Comparison of ENCODE assay signal across 8 cellular contexts in the genomic region with DNA sequence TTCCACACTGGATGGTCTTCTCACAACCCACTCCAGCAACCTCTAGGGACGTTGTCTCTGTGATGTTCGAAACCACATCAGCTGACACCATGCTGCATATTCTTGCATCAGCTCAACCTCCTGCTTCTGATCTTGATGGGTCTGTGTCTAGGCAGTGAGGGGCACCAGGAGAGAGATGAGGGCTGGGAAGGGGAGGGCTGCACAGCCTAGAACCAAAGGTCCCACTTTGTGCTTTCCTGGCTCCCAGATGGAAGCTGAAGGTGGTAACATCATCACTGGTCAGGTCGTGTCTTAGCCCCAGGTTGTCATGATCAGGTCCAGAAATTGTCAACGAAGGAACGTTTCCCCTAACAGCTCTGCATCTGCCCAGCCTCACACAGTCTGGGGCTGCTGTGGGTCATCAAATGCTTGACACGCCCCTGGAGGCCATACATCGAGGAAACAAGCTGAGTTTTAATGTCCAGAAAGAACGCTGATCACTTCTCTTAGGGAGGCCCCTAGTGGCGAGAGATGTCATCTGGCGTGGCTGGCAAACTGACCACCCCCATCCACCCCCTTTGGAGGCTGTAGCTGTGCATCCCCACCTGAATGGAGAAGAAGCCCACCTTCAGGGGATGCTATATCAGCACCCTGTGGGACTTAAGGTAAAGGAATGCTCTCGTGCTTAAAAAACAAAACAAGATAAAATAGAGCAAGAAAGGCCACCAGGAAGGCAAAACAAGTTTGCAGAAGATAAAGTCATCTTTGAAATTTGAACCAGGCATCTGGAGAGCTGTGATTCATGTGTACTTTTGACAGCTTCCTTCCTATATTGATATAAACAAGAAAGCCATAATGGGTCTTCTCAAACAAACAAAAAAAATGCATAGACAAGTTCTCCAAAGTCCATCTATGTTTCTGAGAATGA. TPM values are rescaled to one million over a fixed set of nuclear protein-coding genes. Genes with fewer than 3 reads are reported as not detected.
DNase-seq lines count a peak whose midpoint lies in the region; ATAC-seq and TF ChIP-seq lines count a peak whose summit lies in the region.

No MANE protein-coding gene starts in this region.

- no peak overlapping the region for H3K4me2 ChIP-seq in GM23338

- peak; percentile 79 to 86 for TF ChIP-seq CTCF in GM23338 (conservative IDR thresholded peaks at IDR 0.05; ENCODE audit: low read depth in 2 of 2)
- TF ChIP-seq CTCF in LNCaP clone FGC (IDR thresholded peaks at IDR 0.05; ENCODE audit: control insufficient read depth, extremely low read depth, insufficient read depth) = peak; percentile 83
- TF ChIP-seq CTCF in lung (IDR thresholded peaks at IDR 0.05; ENCODE audit: control extremely low read depth, extremely low read depth) = peak; percentile 82

- no peaks in the 10 kb centered on the region; the same call in 1 of the 2 replicates for H3F3A ChIP-seq in GM23338 (replicated peaks; ENCODE audit: low read depth)

- H3K36me3 ChIP-seq in GM23338 (ENCODE audit: insufficient read depth) = no peaks in the 10 kb centered on the region
- no peaks in the 10 kb centered on the region for H3K36me3 ChIP-seq in lung (ENCODE audit: control insufficient read depth in 2 of 2, insufficient read depth in 2 of 2, low read length in 2 of 2)

- H3K79me2 ChIP-seq in GM23338 (replicated peaks; ENCODE audit: insufficient read depth) = no peaks in the 10 kb centered on the region

- DNase-seq in activated naive CD4-positive, alpha-beta T cell treated with Interleukin-2 at 50 U/mL for 16 hours = peak; percentile 24
- no peak for DNase-seq in activated naive CD4-positive, alpha-beta T cell (lab: John Stamatoyannopoulos, UW)
- DNase-seq in GM23338 (ENCODE audit: low spot score) (peak; percentile 90), LNCaP clone FGC (ENCODE audit: low read depth) (peak; percentile 39), dedifferentiated amniotic fluid mesenchymal stem cell (ENCODE audit: extremely low spot score) (peak; percentile 81), lung (ENCODE audit: low spot score) (peak; percentile 53), ureter (ENCODE audit: low spot score) (peak; percentile 56)

- peaks cover 6% of the 10 kb centered on the region; the same call in 1 of the 3 replicates for H3K9me3 Mint-ChIP-seq in GM23338

- no peak overlapping the region for H3K4me3 ChIP-seq in GM23338
- no peak overlapping the region for H3K4me3 ChIP-seq in LNCaP clone FGC (ENCODE audit: low read depth, low read length)
- H3K4me3 ChIP-seq in lung = no peak overlapping the region

- H2AFZ ChIP-seq in GM23338 = no peak overlapping the region

- H3K36me3 Mint-ChIP-seq in GM23338 (ENCODE audit: low read depth) = peaks cover 6% of the 10 kb centered on the region; the same call in 2 of the 3 replicates

- H3K9me3 ChIP-seq in lung (ENCODE audit: control insufficient read depth in 2 of 2, insufficient read depth in 1 of 2, low read length in 1 of 2) = peaks cover 0 to 4% of the 10 kb centered on the region in 2 donors

- H3K4me1 Mint-ChIP-seq in GM23338 = peaks cover 24% of the 10 kb centered on the region

- no peaks in the 10 kb centered on the region for H3K9me2 ChIP-seq in GM23338 (ENCODE audit: insufficient read depth)

- no peak overlapping the region for H3K27ac Mint-ChIP-seq in GM23338

- H3K27me3 ChIP-seq in GM23338 (ENCODE audit: insufficient read depth) (no peaks in the 10 kb centered on the region), lung (ENCODE audit: control insufficient read depth, insufficient read depth) (no peaks in the 10 kb centered on the region)

- WGBS in lung, 2 donors = 15 to 21% methylated on average over 11 of the region's 11 CpGs

- H3K27me3 Mint-ChIP-seq in GM23338 (ENCODE audit: insufficient read depth, low read depth, poor library complexity) = peaks cover 12% of the 10 kb centered on the region

- ATAC-seq in GM23338 = peak; percentile 96
- peak; percentile 97 for ATAC-seq in SK-N-SH treated with all-trans-retinoic acid at 6 μM for 48 hours
- ATAC-seq in lung (ENCODE audit: insufficient read depth, low FRiP score) = peak; percentile 77

- H4K20me1 ChIP-seq in GM23338 (replicated peaks; ENCODE audit: insufficient read depth) = no peaks in the 10 kb centered on the region

- no peaks in the 10 kb centered on the region for H3K4me1 ChIP-seq in GM23338 (ENCODE audit: insufficient read depth)
- H3K4me1 ChIP-seq in lung (ENCODE audit: control insufficient read depth in 2 of 2, insufficient read depth in 2 of 2, low read length in 2 of 2) = peaks cover 3 to 4% of the 10 kb centered on the region in 2 donors

- H3K4me3 Mint-ChIP-seq in GM23338 = no peak overlapping the region

- H3K27ac ChIP-seq in GM23338 (ENCODE audit: low read depth) (peak overlapping the region; percentile 64; the same call in 1 of the 2 replicates), lung (ENCODE audit: low read depth in 1 of 2, low read length in 1 of 2) (peak overlapping the region in 1 of 2 donors; percentile 7)

TF ChIP-seq in GM23338, 12 proteins besides CTCF, POLR2A, EP300 and RAD21 (continues in another document):
- TF ChIP-seq STAT1 (IDR thresholded peaks at IDR 0.05; ENCODE audit: unreplicated experiment) = no peak
- no peak for TF ChIP-seq CREB1 (CRISPR knock-in tag; IDR thresholded peaks at IDR 0.05; ENCODE audit: low read depth)
- TF ChIP-seq EZH2 (IDR thresholded peaks at IDR 0.05; ENCODE audit: low read depth, unreplicated experiment) = no peak
- no peak for TF ChIP-seq ZNF331 (CRISPR knock-in tag; IDR thresholded peaks at IDR 0.05; ENCODE audit: low read depth)
- no peak for TF ChIP-seq POLR2AphosphoS5 (IDR thresholded peaks at IDR 0.05; ENCODE audit: low read depth)
- TF ChIP-seq, protein P1, sequence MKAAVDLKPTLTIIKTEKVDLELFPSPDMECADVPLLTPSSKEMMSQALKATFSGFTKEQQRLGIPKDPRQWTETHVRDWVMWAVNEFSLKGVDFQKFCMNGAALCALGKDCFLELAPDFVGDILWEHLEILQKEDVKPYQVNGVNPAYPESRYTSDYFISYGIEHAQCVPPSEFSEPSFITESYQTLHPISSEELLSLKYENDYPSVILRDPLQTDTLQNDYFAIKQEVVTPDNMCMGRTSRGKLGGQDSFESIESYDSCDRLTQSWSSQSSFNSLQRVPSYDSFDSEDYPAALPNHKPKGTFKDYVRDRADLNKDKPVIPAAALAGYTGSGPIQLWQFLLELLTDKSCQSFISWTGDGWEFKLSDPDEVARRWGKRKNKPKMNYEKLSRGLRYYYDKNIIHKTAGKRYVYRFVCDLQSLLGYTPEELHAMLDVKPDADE (IDR thresholded peaks at IDR 0.05) = no peak
- TF ChIP-seq JUNB (IDR thresholded peaks at IDR 0.05; ENCODE audit: unreplicated experiment) = no peak
- no peak for TF ChIP-seq NANOG (IDR thresholded peaks at IDR 0.05; ENCODE audit: borderline replicate concordance)

TF ChIP-seq in SK-N-SH treated with all-trans-retinoic acid at 6 μM for 48 hours, 23 proteins besides CTCF, POLR2A, EP300 and RAD21 (continues in another document):
- TF ChIP-seq, protein P2, sequence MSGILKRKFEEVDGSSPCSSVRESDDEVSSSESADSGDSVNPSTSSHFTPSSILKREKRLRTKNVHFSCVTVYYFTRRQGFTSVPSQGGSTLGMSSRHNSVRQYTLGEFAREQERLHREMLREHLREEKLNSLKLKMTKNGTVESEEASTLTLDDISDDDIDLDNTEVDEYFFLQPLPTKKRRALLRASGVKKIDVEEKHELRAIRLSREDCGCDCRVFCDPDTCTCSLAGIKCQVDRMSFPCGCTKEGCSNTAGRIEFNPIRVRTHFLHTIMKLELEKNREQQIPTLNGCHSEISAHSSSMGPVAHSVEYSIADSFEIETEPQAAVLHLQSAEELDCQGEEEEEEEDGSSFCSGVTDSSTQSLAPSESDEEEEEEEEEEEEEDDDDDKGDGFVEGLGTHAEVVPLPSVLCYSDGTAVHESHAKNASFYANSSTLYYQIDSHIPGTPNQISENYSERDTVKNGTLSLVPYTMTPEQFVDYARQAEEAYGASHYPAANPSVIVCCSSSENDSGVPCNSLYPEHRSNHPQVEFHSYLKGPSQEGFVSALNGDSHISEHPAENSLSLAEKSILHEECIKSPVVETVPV (CRISPR knock-in tag; IDR thresholded peaks at IDR 0.05) = no peak
- TF ChIP-seq, protein P3, sequence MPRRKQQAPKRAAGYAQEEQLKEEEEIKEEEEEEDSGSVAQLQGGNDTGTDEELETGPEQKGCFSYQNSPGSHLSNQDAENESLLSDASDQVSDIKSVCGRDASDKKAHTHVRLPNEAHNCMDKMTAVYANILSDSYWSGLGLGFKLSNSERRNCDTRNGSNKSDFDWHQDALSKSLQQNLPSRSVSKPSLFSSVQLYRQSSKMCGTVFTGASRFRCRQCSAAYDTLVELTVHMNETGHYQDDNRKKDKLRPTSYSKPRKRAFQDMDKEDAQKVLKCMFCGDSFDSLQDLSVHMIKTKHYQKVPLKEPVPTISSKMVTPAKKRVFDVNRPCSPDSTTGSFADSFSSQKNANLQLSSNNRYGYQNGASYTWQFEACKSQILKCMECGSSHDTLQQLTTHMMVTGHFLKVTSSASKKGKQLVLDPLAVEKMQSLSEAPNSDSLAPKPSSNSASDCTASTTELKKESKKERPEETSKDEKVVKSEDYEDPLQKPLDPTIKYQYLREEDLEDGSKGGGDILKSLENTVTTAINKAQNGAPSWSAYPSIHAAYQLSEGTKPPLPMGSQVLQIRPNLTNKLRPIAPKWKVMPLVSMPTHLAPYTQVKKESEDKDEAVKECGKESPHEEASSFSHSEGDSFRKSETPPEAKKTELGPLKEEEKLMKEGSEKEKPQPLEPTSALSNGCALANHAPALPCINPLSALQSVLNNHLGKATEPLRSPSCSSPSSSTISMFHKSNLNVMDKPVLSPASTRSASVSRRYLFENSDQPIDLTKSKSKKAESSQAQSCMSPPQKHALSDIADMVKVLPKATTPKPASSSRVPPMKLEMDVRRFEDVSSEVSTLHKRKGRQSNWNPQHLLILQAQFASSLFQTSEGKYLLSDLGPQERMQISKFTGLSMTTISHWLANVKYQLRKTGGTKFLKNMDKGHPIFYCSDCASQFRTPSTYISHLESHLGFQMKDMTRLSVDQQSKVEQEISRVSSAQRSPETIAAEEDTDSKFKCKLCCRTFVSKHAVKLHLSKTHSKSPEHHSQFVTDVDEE (CRISPR knock-in tag; IDR thresholded peaks at IDR 0.05) = no peak
- TF ChIP-seq ZC3H10 (CRISPR knock-in tag; IDR thresholded peaks at IDR 0.05) (no peak), ZFP30 (CRISPR knock-in tag; IDR thresholded peaks at IDR 0.05) (no peak)

RNA-seq across cellular contexts. Expression of a gene that starts 58.3 kb away (rescaled TPM):
- total RNA-seq in GM23338 (2014; rRNA removed; shearing (Covaris generic)) = 29.3 and 30.1 TPM in 2 replicates
- 21.8 and 24.1 TPM in 2 replicates for polyA plus RNA-seq in GM23338 (2016; fragmentation: Nextera tagmentation; extraction: Ambion mirVana)
- total RNA-seq in lung = 10 to 100 TPM; 31.7 to 58.5 TPM
- polyA plus RNA-seq in lung = 10 to 100 TPM; 30.4 to 51.9 TPM
- total RNA-seq in ureter = 43.6 TPM

Comparison
In these comparisons a context has a peak if more than half of its experiments do, and no peak if none do; other contexts are left out.
1. DNase-seq: peak in activated naive CD4-positive, alpha-beta T cell treated with Interleukin-2 at 50 U/mL for 16 hours (single experiment), GM23338 (single experiment), LNCaP clone FGC (single experiment), dedifferentiated amniotic fluid mesenchymal stem cell (single experiment), lung (single experiment) and ureter (single experiment); none in activated naive CD4-positive, alpha-beta T cell (0 of 4).
2. Peak in every context shown above with its lines, with median percentiles within 50 percentile points of each other: ATAC-seq and CTCF ChIP-seq.